Comparison of ENCODE assay signal across 16 cellular contexts in the genomic region with DNA sequence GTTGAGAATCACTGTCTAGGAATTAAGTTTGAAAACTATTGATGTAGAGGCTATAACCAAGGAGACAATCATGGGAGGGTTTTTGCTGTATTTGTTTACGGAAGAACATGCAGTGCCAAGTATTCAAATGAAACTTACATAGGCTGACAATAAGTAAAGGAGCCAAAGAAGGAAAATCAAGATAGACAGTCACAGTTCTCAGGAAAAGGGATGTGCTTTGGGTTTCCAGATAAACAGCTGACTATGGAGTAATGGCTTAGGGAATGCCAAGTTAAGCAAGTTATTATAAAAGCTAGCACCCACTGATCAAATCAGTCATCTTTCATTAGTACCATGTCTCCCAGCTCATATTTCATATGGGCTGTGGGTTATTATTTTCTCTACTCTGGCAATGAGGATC. TPM values are rescaled to one million over a fixed set of nuclear protein-coding genes. Genes with fewer than 3 reads are reported as not detected.
"Had no signal": no experiment of that assay in that cellular context is flagged by ENCODE, and none has a peak within 500 bp of the region (broad histone marks: within the 10 kb centered on the region; RNA-seq: fewer than 3 reads in every experiment).

No MANE protein-coding gene starts in this region.

- H3K27me3 ChIP-seq: dorsolateral prefrontal cortex, gastrocnemius medialis, heart right ventricle, neural progenitor cell, tibial nerve, uterus had no signal

- ATAC-seq: gastrocnemius medialis; naive thymus-derived CD4-positive, alpha-beta T cell; sciatic nerve; stimulated activated memory B cell treated with anti-CD40 and anti-IgM and Interleukin-4, amounts not matched to agents 10 μg/mL and 1 μg/mL and 100 μg/mL, for 72 hours had no signal

- H3K9me3 ChIP-seq: gastrocnemius medialis, prostate gland, tibial nerve, uterus had no signal

- H3K4me3 ChIP-seq: dorsolateral prefrontal cortex, gastrocnemius medialis, heart right ventricle, neural progenitor cell, prostate gland, tibial nerve, uterus had no signal

- H3K27ac ChIP-seq: dorsolateral prefrontal cortex, gastrocnemius medialis, neural progenitor cell, prostate gland, uterus, WERI-Rb-1 had no signal

- H3K4me1 ChIP-seq: prostate gland had no signal

- H3K36me3 ChIP-seq: gastrocnemius medialis, heart right ventricle, neural progenitor cell, prostate gland, tibial nerve, uterus, WERI-Rb-1 had no signal

- DNase-seq: activated CD4-positive, alpha-beta T cell treated with anti-CD3 and anti-CD28 coated beads for 1 hour; activated gamma-delta T cell; dorsolateral prefrontal cortex; endodermal cell; gastrocnemius medialis; heart right ventricle; mesenchymal stem cell; naive thymus-derived CD4-positive, alpha-beta T cell; stimulated activated CD4-positive, alpha-beta T cell treated with anti-CD3 and anti-CD28 coated beads, Interleukin-4, amount 100 ng/mL, for 4 hours; uterus; WERI-Rb-1 had no signal

RNA-seq across cellular contexts. Expression of a gene that starts 21.5 kb away (rescaled TPM):
- total RNA-seq: naive thymus-derived CD4-positive, alpha-beta T cell had no signal
